In the genomic region with DNA sequence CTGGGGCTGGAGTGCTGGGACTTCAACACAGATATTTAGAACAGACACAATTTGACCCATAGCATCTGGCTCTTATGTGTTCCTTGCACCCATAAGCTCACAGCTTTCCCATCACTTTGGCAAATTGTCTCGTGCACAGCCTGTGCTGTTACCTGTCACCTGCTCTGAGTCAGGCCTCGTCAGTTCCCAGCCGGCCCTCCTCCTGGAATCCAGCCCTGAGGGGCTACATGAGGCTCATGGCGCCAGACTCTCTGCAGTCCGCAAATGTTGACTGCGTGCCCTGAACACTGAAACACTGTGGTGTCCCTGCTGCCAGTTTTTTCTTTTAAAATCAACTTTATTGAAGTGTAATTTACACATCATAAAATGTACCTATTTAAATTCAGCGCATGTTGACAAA, we compare ENCODE assay signal across 27 cellular contexts.
"Had no signal": no experiment of that assay in that cellular context is flagged by ENCODE, and none has a peak within 500 bp of the region (broad histone marks: within the 10 kb centered on the region; RNA-seq: fewer than 3 reads in every experiment).

No MANE protein-coding gene starts in this region.

- H3K4me1 ChIP-seq: psoas muscle had no signal

- H3K4me1 Mint-ChIP-seq: activated B cell treated with CpG ODN at 0.5 μM for 24 hours; activated naive CD8-positive, alpha-beta T cell treated with anti-CD3 and anti-CD28 coated beads for 36 hours; immature natural killer cell; natural killer cell; stimulated activated memory B cell treated with anti-CD40 and anti-IgM and Interleukin-4, amounts not matched to agents 10 μg/mL and 1 μg/mL and 100 μg/mL, for 72 hours had no signal

- H3K27ac ChIP-seq: adrenal gland, cardiac muscle cell, colonic mucosa, gastrocnemius medialis, neutrophil, ovary, psoas muscle, sigmoid colon, stomach, thyroid gland had no signal

- H3K9me3 Mint-ChIP-seq: activated B cell treated with CpG ODN at 0.5 μM for 24 hours; activated naive CD8-positive, alpha-beta T cell treated with anti-CD3 and anti-CD28 coated beads for 36 hours; activated T-cell treated with anti-CD3 and anti-CD28 coated beads, Interleukin-2, amount 50 U/mL, for 72 hours; immature natural killer cell; natural killer cell; stimulated activated memory B cell treated with anti-CD40 and anti-IgM and Interleukin-4, amounts not matched to agents 10 μg/mL and 1 μg/mL and 100 μg/mL, for 72 hours had no signal

- ATAC-seq: activated T-cell treated with anti-CD3 and anti-CD28 coated beads, Interleukin-2, amount 50 U/mL, for 72 hours; gastrocnemius medialis; natural killer cell; psoas muscle; stimulated activated memory B cell treated with anti-CD40 and anti-IgM and Interleukin-4, amounts not matched to agents 10 μg/mL and 1 μg/mL and 100 μg/mL, for 72 hours had no signal

- H3K27ac Mint-ChIP-seq: activated B cell treated with CpG ODN at 0.5 μM for 24 hours; activated naive CD8-positive, alpha-beta T cell treated with anti-CD3 and anti-CD28 coated beads for 36 hours; activated T-cell treated with anti-CD3 and anti-CD28 coated beads, Interleukin-2, amount 50 U/mL, for 72 hours; immature natural killer cell; natural killer cell; stimulated activated memory B cell treated with anti-CD40 and anti-IgM and Interleukin-4, amounts not matched to agents 10 μg/mL and 1 μg/mL and 100 μg/mL, for 72 hours had no signal

- H3K27me3 Mint-ChIP-seq: activated B cell treated with CpG ODN at 0.5 μM for 24 hours; activated naive CD8-positive, alpha-beta T cell treated with anti-CD3 and anti-CD28 coated beads for 36 hours had no signal

- H3K4me3 Mint-ChIP-seq: activated B cell treated with CpG ODN at 0.5 μM for 24 hours; activated naive CD8-positive, alpha-beta T cell treated with anti-CD3 and anti-CD28 coated beads for 36 hours; activated T-cell treated with anti-CD3 and anti-CD28 coated beads, Interleukin-2, amount 50 U/mL, for 72 hours; brain; immature natural killer cell; natural killer cell; stimulated activated memory B cell treated with anti-CD40 and anti-IgM and Interleukin-4, amounts not matched to agents 10 μg/mL and 1 μg/mL and 100 μg/mL, for 72 hours had no signal

- H3K4me3 ChIP-seq: adrenal gland, cardiac muscle cell, colonic mucosa, gastrocnemius medialis, ovary, psoas muscle, sigmoid colon, stomach, thyroid gland had no signal

- H3K36me3 ChIP-seq: adrenal gland, cardiac muscle cell, colonic mucosa, gastrocnemius medialis, neutrophil, ovary, sigmoid colon, stomach, thyroid gland had no signal

- H3K27me3 ChIP-seq: adrenal gland, cardiac muscle cell, colonic mucosa, gastrocnemius medialis, neutrophil, ovary, sigmoid colon, stomach, thyroid gland had no signal

- DNase-seq: activated B cell treated with CpG ODN at 0.5 μM for 24 hours; activated naive CD4-positive, alpha-beta T cell treated with Interleukin-2 at 50 U/mL for 16 hours; activated naive CD8-positive, alpha-beta T cell treated with anti-CD3 and anti-CD28 coated beads for 36 hours; activated T-cell treated with anti-CD3 and anti-CD28 coated beads for 4 hours; activated T-cell treated with anti-CD3 and anti-CD28 coated beads, Interleukin-2, amount 50 U/mL, for 72 hours; adrenal gland; aorta; cerebellar nuclear complex; colonic mucosa; effector CD8-positive, alpha-beta T cell; gastrocnemius medialis; hippocampal formation; immature natural killer cell; natural killer cell; ovary; psoas muscle; sigmoid colon; small intestine; stimulated activated CD4-positive, alpha-beta T cell treated with anti-CD3 and anti-CD28 coated beads, Interleukin-1b, Interleukin-23, amount 100 ng/mL, for 48 hours; stimulated activated CD4-positive, alpha-beta T cell treated with anti-CD3 and anti-CD28 coated beads, Interleukin-4, amount 100 ng/mL, for 4 hours; stomach; T-helper 2 cell; thyroid gland had no signal

- H3K9me3 ChIP-seq: adrenal gland, colonic mucosa, gastrocnemius medialis, neutrophil, ovary, psoas muscle, sigmoid colon, stomach, thyroid gland had no signal

- H3K36me3 Mint-ChIP-seq: activated naive CD8-positive, alpha-beta T cell treated with anti-CD3 and anti-CD28 coated beads for 36 hours; brain; immature natural killer cell; natural killer cell; stimulated activated memory B cell treated with anti-CD40 and anti-IgM and Interleukin-4, amounts not matched to agents 10 μg/mL and 1 μg/mL and 100 μg/mL, for 72 hours had no signal
